ENCODE assay signal across 2 cellular contexts in the genomic region with DNA sequence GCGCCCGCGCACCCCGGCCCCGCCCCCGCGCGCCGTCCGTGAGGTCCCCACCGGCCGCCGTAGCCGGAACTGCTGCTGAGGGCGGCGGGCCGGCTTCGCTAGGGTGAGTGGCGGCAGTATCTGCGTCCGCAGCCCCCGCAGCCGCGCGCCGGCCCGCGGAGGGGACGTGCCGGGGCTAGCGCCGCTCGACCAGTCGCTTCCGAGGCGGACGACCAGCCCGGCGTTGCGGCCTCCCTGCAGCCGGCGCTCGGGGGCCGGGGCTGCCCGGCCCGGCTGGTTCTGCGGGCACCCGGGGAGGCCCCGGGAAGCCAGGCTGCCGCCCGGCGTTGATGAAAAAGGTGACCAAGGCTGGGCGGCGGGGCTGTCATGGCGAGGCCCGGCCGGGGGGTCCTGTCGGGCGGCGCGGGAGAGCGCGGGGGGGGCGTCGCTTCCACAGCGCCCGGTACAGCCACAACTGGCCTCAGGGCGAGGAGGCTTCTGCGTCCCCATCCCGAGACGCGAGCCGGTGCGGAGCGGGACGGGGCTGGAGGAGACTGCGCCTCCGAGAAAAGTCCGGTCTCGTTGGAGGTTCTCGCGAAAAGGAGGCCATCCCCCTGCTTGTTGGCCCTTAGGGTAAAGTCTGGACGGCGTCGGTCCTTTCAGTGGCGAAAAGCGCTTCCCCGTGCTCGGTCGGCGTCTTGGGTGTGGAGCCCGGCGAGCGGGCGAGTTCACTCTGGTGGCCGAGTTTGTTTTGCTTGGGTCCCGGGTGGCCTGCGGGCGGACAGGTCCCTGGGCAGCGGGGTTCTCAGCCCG.
TF ChIP-seq lines count a peak whose summit lies in the region.

A gene with protein sequence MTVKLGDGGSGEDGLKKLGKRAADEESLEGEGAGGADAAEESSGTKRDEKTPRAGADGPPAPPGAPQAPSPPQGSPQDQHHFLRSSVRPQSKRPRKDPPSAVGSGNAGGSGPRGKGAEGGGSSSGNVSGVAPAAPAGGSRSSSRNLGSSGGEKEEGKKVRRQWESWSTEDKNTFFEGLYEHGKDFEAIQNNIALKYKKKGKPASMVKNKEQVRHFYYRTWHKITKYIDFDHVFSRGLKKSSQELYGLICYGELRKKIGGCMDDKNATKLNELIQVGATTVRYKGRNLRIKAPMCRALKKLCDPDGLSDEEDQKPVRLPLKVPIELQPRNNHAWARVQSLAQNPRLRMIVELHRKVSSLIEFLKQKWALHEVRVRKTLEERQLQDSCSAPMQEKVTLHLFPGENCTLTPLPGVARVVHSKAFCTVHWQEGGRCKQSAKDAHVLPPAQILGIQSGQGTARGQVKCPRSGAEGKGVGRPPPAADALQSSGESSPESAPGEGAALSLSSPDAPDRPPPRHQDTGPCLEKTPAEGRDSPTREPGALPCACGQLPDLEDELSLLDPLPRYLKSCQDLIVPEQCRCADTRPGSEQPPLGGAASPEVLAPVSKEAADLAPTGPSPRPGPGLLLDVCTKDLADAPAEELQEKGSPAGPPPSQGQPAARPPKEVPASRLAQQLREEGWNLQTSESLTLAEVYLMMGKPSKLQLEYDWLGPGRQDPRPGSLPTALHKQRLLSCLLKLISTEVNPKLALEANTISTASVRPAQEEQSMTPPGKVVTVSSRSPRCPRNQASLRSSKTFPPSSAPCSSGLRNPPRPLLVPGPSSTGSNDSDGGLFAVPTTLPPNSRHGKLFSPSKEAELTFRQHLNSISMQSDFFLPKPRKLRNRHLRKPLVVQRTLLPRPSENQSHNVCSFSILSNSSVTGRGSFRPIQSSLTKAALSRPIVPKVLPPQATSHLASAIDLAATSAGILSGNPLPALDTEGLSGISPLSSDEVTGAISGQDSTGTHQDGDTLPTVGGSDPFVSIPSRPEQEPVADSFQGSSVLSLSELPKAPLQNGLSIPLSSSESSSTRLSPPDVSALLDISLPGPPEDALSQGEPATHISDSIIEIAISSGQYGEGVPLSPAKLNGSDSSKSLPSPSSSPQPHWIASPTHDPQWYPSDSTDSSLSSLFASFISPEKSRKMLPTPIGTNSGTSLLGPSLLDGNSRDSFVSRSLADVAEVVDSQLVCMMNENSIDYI (N-terminal part only) (plus strand): TSS at position 41 of the 792 bp plus-strand sequence. CDS start 2,280 bp downstream, outside the sequence.

TF ChIP-seq in GM23338, 12 proteins besides CTCF, POLR2A, EP300 and RAD21:
- no peak for TF ChIP-seq CREB1 (CRISPR knock-in tag; IDR thresholded peaks at IDR 0.05; ENCODE audit: low read depth)
- TF ChIP-seq POLR2AphosphoS5 (IDR thresholded peaks at IDR 0.05; ENCODE audit: low read depth), result peak; percentile 11; the same call in 1 of the 2 replicates

TF ChIP-seq in liver, 16 proteins besides CTCF, POLR2A, EP300 and RAD21:
- TF ChIP-seq FOXA1 (IDR thresholded peaks at IDR 0.05) (no peak), GABPA (IDR thresholded peaks at IDR 0.05 in 1 of 2, conservative IDR thresholded peaks at IDR 0.05 in 1 of 2) (peak in 1 of 2 donors; percentile 4)
TF ChIP-seq in liver: peak in this region for 1.
